Comparison of ENCODE assay signal across 27 cellular contexts in the genomic region with DNA sequence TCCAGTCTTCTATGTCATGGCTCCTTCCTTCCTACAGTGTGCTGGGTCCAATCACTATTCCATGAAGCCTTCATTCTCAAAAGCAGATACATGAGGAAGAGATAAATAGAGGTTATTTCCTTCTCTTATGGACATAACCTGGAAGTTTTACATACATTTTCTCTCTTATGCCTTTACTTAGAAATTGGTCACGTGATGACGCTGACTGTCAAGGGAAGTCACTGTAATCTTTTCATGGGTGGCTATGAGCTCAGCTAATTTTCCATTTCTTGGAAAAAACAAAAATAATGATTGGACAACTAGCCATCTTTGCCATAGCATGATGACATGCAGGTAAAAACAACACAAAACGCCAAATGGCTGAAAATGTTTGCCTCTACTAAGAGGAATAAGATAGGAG.
DNase-seq lines count a peak whose midpoint lies in the region; ATAC-seq and TF ChIP-seq lines count a peak whose summit lies in the region.
"Had no signal": no experiment of that assay in that cellular context is flagged by ENCODE, and none has a peak within 500 bp of the region (broad histone marks: within the 10 kb centered on the region; RNA-seq: fewer than 3 reads in every experiment).

No MANE protein-coding gene starts in this region.

- CTCF ChIA-PET in MCF 10A (lab: Yijun Ruan, JAX) (no interaction called here), Panc1 (lab: Charles Lee) (interaction anchor here (0.5 kb wide), 1 partner anchor 82 kb away, joined by 3 read pairs; no protein-coding TSS in a partner anchor)

- H3K36me3 Mint-ChIP-seq in MCF 10A (ENCODE audit: insufficient read depth, unreplicated experiment) (peaks cover 15% of the 10 kb centered on the region), type B pancreatic cell (peaks cover 3% of the 10 kb centered on the region)

- H3K9me3 ChIP-seq in breast epithelium (no peaks in the 10 kb centered on the region), Panc1 (ENCODE audit: control insufficient read depth, insufficient read depth, low read depth, low read length) (no peaks in the 10 kb centered on the region), iPS-15b (ENCODE audit: control insufficient read depth, insufficient read depth, low read length) (no peaks in the 10 kb centered on the region)
- H3K9me3 ChIP-seq: neutrophil had no signal

- H3K27me3 Mint-ChIP-seq in MCF 10A (ENCODE audit: insufficient read depth, unreplicated experiment), result no peaks in the 10 kb centered on the region
- peaks cover 72% of the 10 kb centered on the region for H3K27me3 Mint-ChIP-seq in type B pancreatic cell

- H3K27ac ChIP-seq in breast epithelium, result no peak overlapping the region
- H3K27ac ChIP-seq in Panc1 (ENCODE audit: low read length), result peak overlapping the region; percentile 90
- H3K27ac ChIP-seq: BLaER1, KMS-11, neutrophil had no signal

- H3K9me3 Mint-ChIP-seq in MCF 10A (ENCODE audit: unreplicated experiment) (no peaks in the 10 kb centered on the region), type B pancreatic cell (peaks cover 7% of the 10 kb centered on the region)
- H3K9me3 Mint-ChIP-seq: activated T-cell treated with anti-CD3 and anti-CD28 coated beads, Interleukin-2, amount 50 U/mL, for 4 hours had no signal

- TF ChIP-seq POLR2A in breast epithelium (IDR thresholded peaks at IDR 0.05), result no peak

- ATAC-seq in Panc1 (no peak), HG02610 (IDR thresholded peaks at IDR 0.05; ENCODE audit: unreplicated experiment) (no peak)
- ATAC-seq: activated T-cell treated with anti-CD3 and anti-CD28 coated beads, Interleukin-2, amount 50 U/mL, for 4 hours; effector memory CD8-positive, alpha-beta T cell; left colon; SK-N-SH treated with all-trans-retinoic acid at 6 μM for 48 hours; stimulated activated naive CD8-positive, alpha-beta T cell treated with anti-CD3 and anti-CD28 coated beads, Interleukin-15, amount 100 ng/mL, for 72 hours; T-helper 17 cell had no signal

- H3K9ac ChIP-seq in iPS-15b (ENCODE audit: low read depth, low read length), result no peak overlapping the region
- H3K9ac ChIP-seq: BLaER1, KMS-11 had no signal

- peak overlapping the region; percentile 95 for H3K27ac Mint-ChIP-seq in MCF 10A (ENCODE audit: low read depth, unreplicated experiment)
- no peak overlapping the region for H3K27ac Mint-ChIP-seq in type B pancreatic cell
- H3K27ac Mint-ChIP-seq: stimulated activated naive CD8-positive, alpha-beta T cell treated with anti-CD3 and anti-CD28 coated beads, Interleukin-15, amount 100 ng/mL, for 72 hours; T-helper 17 cell had no signal

- DNase-seq in MCF 10A (ENCODE audit: unreplicated experiment) (no peak), breast epithelium (ENCODE audit: low spot score in 2 of 2) (no peak), Panc1 (ENCODE audit: low read depth, low spot score) (no peak), type B pancreatic cell (ENCODE audit: extremely low spot score, unreplicated experiment) (no peak), NOMO-1 treated with DMSO at 0.1 percent for 48 hours (lab: John Stamatoyannopoulos, UW; ENCODE audit: unreplicated experiment) (no peak), NK-92 (lab: John Stamatoyannopoulos, UW; ENCODE audit: unreplicated experiment) (no peak)
- DNase-seq: activated CD4-positive, alpha-beta T cell treated with anti-CD3 and anti-CD28 coated beads for 48 hours; activated naive CD4-positive, alpha-beta T cell treated with Interleukin-2 at 50 U/mL for 16 hours; activated T-cell treated with anti-CD3 and anti-CD28 coated beads, Interleukin-2, amount 50 U/mL, for 4 hours; amygdala; DMS79; effector memory CD8-positive, alpha-beta T cell; GF-D8; head of caudate nucleus; left colon; NCI-H1436; NCI-H2081 treated with DMSO at 0.1 percent for 48 hours; NCI-H345; NCI-H748 treated with DMSO at 0.1 percent for 48 hours; stimulated activated naive CD8-positive, alpha-beta T cell treated with anti-CD3 and anti-CD28 coated beads, Interleukin-15, amount 100 ng/mL, for 72 hours; T-helper 17 cell had no signal

- H3K4me3 Mint-ChIP-seq in MCF 10A (ENCODE audit: unreplicated experiment), result peak overlapping the region; percentile 76
- peak overlapping the region; percentile 20 for H3K4me3 Mint-ChIP-seq in type B pancreatic cell

- intact Hi-C loops in MCF 10A (cut with micrococcal nuclease), result no loop called here
- intact Hi-C loops in breast epithelium (cut with DNase I; ENCODE audit: low total_unique reads), result no loop called here
- intact Hi-C loops in Panc1 (cut with micrococcal nuclease; ENCODE audit: unreplicated experiment), result no loop called here

- BruUV-seq in MCF 10A (replicated peaks; lab: Mats Ljungman, UMichigan) (no TSS peak), Panc1 (replicated peaks; lab: Mats Ljungman, UMichigan) (no TSS peak)

- H3K36me3 ChIP-seq in breast epithelium, result no peaks in the 10 kb centered on the region
- H3K36me3 ChIP-seq in Panc1 (ENCODE audit: control insufficient read depth, insufficient read depth, low read length), result no peaks in the 10 kb centered on the region
- H3K36me3 ChIP-seq in iPS-15b (ENCODE audit: control insufficient read depth, insufficient read depth, low read length), result no peaks in the 10 kb centered on the region
- H3K36me3 ChIP-seq: BLaER1, neutrophil had no signal

- H3K4me1 ChIP-seq in breast epithelium, result no peaks in the 10 kb centered on the region
- peaks cover 16% of the 10 kb centered on the region for H3K4me1 ChIP-seq in Panc1 (ENCODE audit: control insufficient read depth, insufficient read depth, low read length)
- H3K4me1 ChIP-seq in iPS-15b (ENCODE audit: control insufficient read depth, insufficient read depth, low read length), result peaks cover 2% of the 10 kb centered on the region

- in situ Hi-C loops in Panc1 (cut with HindIII; ENCODE audit: low pct_unique_long_range_greater_than_20kb, low sequenced_read_pairs), result no loop called here

- H3K27me3 ChIP-seq in breast epithelium (peaks cover 0 to 35% of the 10 kb centered on the region in 2 donors), Panc1 (ENCODE audit: control insufficient read depth, insufficient read depth, low read length) (no peaks in the 10 kb centered on the region), iPS-15b (ENCODE audit: control insufficient read depth, insufficient read depth, low read length) (peaks cover 10% of the 10 kb centered on the region)

- POLR2A ChIA-PET in MCF 10A (lab: Yijun Ruan, JAX), result no interaction called here
- POLR2A ChIA-PET in Panc1 (lab: Charles Lee), result no interaction called here

- TF ChIP-seq CTCF in MCF 10A (IDR thresholded peaks at IDR 0.05; ENCODE audit: unreplicated experiment) (no peak), breast epithelium (IDR thresholded peaks at IDR 0.05) (no peak), Panc1 (IDR thresholded peaks at IDR 0.05) (no peak), type B pancreatic cell (conservative IDR thresholded peaks at IDR 0.05) (no peak)

- H3K4me1 Mint-ChIP-seq in MCF 10A (ENCODE audit: insufficient read depth, unreplicated experiment) (peaks cover 13% of the 10 kb centered on the region), type B pancreatic cell (ENCODE audit: unreplicated experiment) (peaks cover 17% of the 10 kb centered on the region)

- H3K4me3 ChIP-seq in breast epithelium (no peak overlapping the region), Panc1 (ENCODE audit: low read depth in 2 of 2, low read length in 2 of 2) (peak overlapping the region; percentile 63 to 79; a peak in 2 of 4 replicates), iPS-15b (ENCODE audit: low read depth, low read length) (peak overlapping the region; percentile 83)
- H3K4me3 ChIP-seq: BLaER1 had no signal

Comparison
In these comparisons a context has a peak if more than half of its experiments do, and no peak if none do; other contexts are left out.
1. H3K4me3 ChIP-seq: peak in Panc1 (2 of 2) and iPS-15b (single experiment); none in breast epithelium (0 of 3).